ENCODE assay signal across 19 cellular contexts in genomic region chr2:184049566-184049965, GRCh38.
A peak's percentile ranks its signal among the peaks of the same experiment; 100 is the strongest.
DNase-seq lines count a peak whose midpoint lies in the region; ATAC-seq, FAIRE-seq and TF ChIP-seq lines count a peak whose summit lies in the region.
"Had no signal": no experiment of that assay in that cellular context is flagged by ENCODE, and none has a peak within 500 bp of the region (broad histone marks: within the 10 kb centered on the region; RNA-seq: fewer than 3 reads in every experiment).

No MANE protein-coding gene starts in this region.

- H3K27me3 ChIP-seq in GM23338 (ENCODE audit: insufficient read depth) = no peaks in the 10 kb centered on the region
- no peaks in the 10 kb centered on the region for H3K27me3 ChIP-seq in GM12878 (replicated peaks in 1 of 2; ENCODE audit: control insufficient read depth in 2 of 2, insufficient read depth in 2 of 2, low read length in 1 of 2)

- RAD21 ChIA-PET in GM12878 (lab: Charles Lee; ENCODE audit: unreplicated experiment) = no interaction called here

- H3K36me3 ChIP-seq in GM23338 (ENCODE audit: insufficient read depth) (no peaks in the 10 kb centered on the region), GM12878 (ENCODE audit: control insufficient read depth in 2 of 2, insufficient read depth in 2 of 2, low read length in 1 of 2) (no peaks in the 10 kb centered on the region)

- H2AFZ ChIP-seq in GM23338 = 0 out of 2 replicates have a peak overlapping the region, but pooled peaks have one; percentile 35
- H2AFZ ChIP-seq in GM12878 (ENCODE audit: control insufficient read depth, low read depth, low read length) = no peak overlapping the region

- no peak overlapping the region for H3K4me3 Mint-ChIP-seq in GM23338
- no peak overlapping the region for H3K4me3 Mint-ChIP-seq in nephron progenitor cell
- H3K4me3 Mint-ChIP-seq: CD14-positive monocyte; CD8-positive, alpha-beta T cell; IgD-negative memory B cell had no signal

- ATAC-seq in GM23338 (no peak), HG03442 (IDR thresholded peaks at IDR 0.05; ENCODE audit: unreplicated experiment) (peak; percentile 43), GM12878 (no peak), GM19397 (IDR thresholded peaks at IDR 0.05; ENCODE audit: unreplicated experiment) (no peak)
- ATAC-seq: CD8-positive, alpha-beta T cell; HCT116 had no signal

- SMC1A ChIA-PET in GM12878 (lab: Charles Lee; ENCODE audit: uncharacterized antibody, unreplicated experiment) = interaction anchor here (0.7 kb wide), 1 partner anchor 1604 kb away, joined by 3 read pairs; no protein-coding TSS in a partner anchor

- intact Hi-C loops in GM12878 (cut with micrococcal nuclease; ENCODE audit: unreplicated experiment) = no loop called here

- TF ChIP-seq CTCF in GM23338 (conservative IDR thresholded peaks at IDR 0.05; ENCODE audit: low read depth in 2 of 2) (no peak), GM12878 (IDR thresholded peaks at IDR 0.05 in 2 of 3, conservative IDR thresholded peaks at IDR 0.05 in 1 of 3; ENCODE audit: control insufficient read depth in 2 of 3, extremely low read depth in 1 of 3, insufficient read depth in 1 of 3, low read depth in 3 of 3, low read length in 3 of 3) (no peak), nephron progenitor cell (IDR thresholded peaks at IDR 0.05) (no peak)

- H3K36me3 Mint-ChIP-seq in GM23338 (ENCODE audit: low read depth) = no peaks in the 10 kb centered on the region
- no peaks in the 10 kb centered on the region for H3K36me3 Mint-ChIP-seq in nephron progenitor cell (ENCODE audit: low read depth)
- H3K36me3 Mint-ChIP-seq: CD14-positive monocyte; CD8-positive, alpha-beta T cell; IgD-negative memory B cell had no signal

- POLR2A ChIA-PET in GM12878 (lab: Charles Lee) = no interaction called here

- TF ChIP-seq EP300 in GM12878 (IDR thresholded peaks at IDR 0.05; ENCODE audit: borderline replicate concordance in 1 of 2, control insufficient read depth in 1 of 2, low read depth in 2 of 2, low read length in 2 of 2) = no peak

- CTCF ChIA-PET in GM12878 (lab: Yijun Ruan, JAX) = no interaction called here

- WGBS in GM12878 (ENCODE audit: insufficient coverage, insufficient replicate concordance, low lambda C conversion rate, missing lambda C conversion rate) = 28% methylated on average over 2 of the region's 2 CpGs

- H3K9me3 Mint-ChIP-seq in GM23338 (no peaks in the 10 kb centered on the region), nephron progenitor cell (no peaks in the 10 kb centered on the region)

- peak; percentile 50 for FAIRE-seq in GM12892 (lab: Jason Lieb, UNC)
- FAIRE-seq in GM12878 (lab: Jason Lieb, UNC) = no peak
- FAIRE-seq: D721Med, G401.6 had no signal

- H3K79me2 ChIP-seq in GM23338 (replicated peaks; ENCODE audit: insufficient read depth) = no peaks in the 10 kb centered on the region
- no peaks in the 10 kb centered on the region for H3K79me2 ChIP-seq in GM12878 (ENCODE audit: control insufficient read depth, insufficient read depth, low read length)

- H3K4me2 ChIP-seq in GM23338 = no peak overlapping the region
- no peak overlapping the region for H3K4me2 ChIP-seq in GM12878 (ENCODE audit: control insufficient read depth, insufficient read depth)

- no peaks in the 10 kb centered on the region for H3K9me3 ChIP-seq in GM12878 (replicated peaks; ENCODE audit: control insufficient read depth, insufficient read depth, low read length)

- H3K4me3 ChIP-seq in GM23338 = no peak overlapping the region
- no peak overlapping the region for H3K4me3 ChIP-seq in GM12878

- no peaks in the 10 kb centered on the region for H4K20me1 ChIP-seq in GM23338 (replicated peaks; ENCODE audit: insufficient read depth)
- no peaks in the 10 kb centered on the region for H4K20me1 ChIP-seq in GM12878 (ENCODE audit: control insufficient read depth, insufficient read depth)

- no peaks in the 10 kb centered on the region for H3F3A ChIP-seq in GM23338 (replicated peaks; ENCODE audit: low read depth)

- no peak overlapping the region for H3K9ac ChIP-seq in GM12878 (ENCODE audit: control insufficient read depth, insufficient read depth, low read length)

- no peaks in the 10 kb centered on the region for H3K9me2 ChIP-seq in GM23338 (ENCODE audit: insufficient read depth)

- H3K27me3 Mint-ChIP-seq in GM23338 (ENCODE audit: insufficient read depth, low read depth, poor library complexity) = no peaks in the 10 kb centered on the region
- no peaks in the 10 kb centered on the region for H3K27me3 Mint-ChIP-seq in nephron progenitor cell (ENCODE audit: low read depth, poor library complexity)
- H3K27me3 Mint-ChIP-seq: IgD-negative memory B cell had no signal

- H3K4me1 ChIP-seq in GM23338 (ENCODE audit: insufficient read depth) (no peaks in the 10 kb centered on the region), GM12878 (ENCODE audit: control insufficient read depth, insufficient read depth, low read length) (no peaks in the 10 kb centered on the region)

- DNase-seq in GM12892 (ENCODE audit: insufficient read length) = no peak
- no peak for DNase-seq in GM23338 (ENCODE audit: low spot score)
- no peak for DNase-seq in GM12878 (ENCODE audit: low read depth, low spot score)
- no peak for DNase-seq in NCI-H446 treated with DMSO at 0.1 percent for 48 hours (lab: John Stamatoyannopoulos, UW)
- no peak for DNase-seq in nephron progenitor cell
- DNase-seq: CD8-positive, alpha-beta T cell; COR-L47; DMS153; DMS79 treated with DMSO at 0.1 percent for 48 hours; EL; KG1 had no signal

- no peak overlapping the region for H3K27ac Mint-ChIP-seq in GM23338
- no peak overlapping the region for H3K27ac Mint-ChIP-seq in nephron progenitor cell
- H3K27ac Mint-ChIP-seq: CD14-positive monocyte; CD8-positive, alpha-beta T cell; IgD-negative memory B cell had no signal

- H3K4me1 Mint-ChIP-seq in GM23338 = no peaks in the 10 kb centered on the region
- H3K4me1 Mint-ChIP-seq in nephron progenitor cell = no peaks in the 10 kb centered on the region
- H3K4me1 Mint-ChIP-seq: CD14-positive monocyte, IgD-negative memory B cell had no signal

- in situ Hi-C loops in GM12878 (cut with MboI) = no loop called here

- TF ChIP-seq POLR2A in GM12892 (IDR thresholded peaks at IDR 0.05; ENCODE audit: low read depth, low read length) (no peak), GM12878 (IDR thresholded peaks at IDR 0.05; ENCODE audit: low read depth, low read length) (no peak)

- BruUV-seq in GM12878 (replicated peaks; lab: Mats Ljungman, UMichigan) = no TSS peak

- H3K27ac ChIP-seq in GM23338 (ENCODE audit: low read depth) = no peak overlapping the region
- no peak overlapping the region for H3K27ac ChIP-seq in GM12878 (ENCODE audit: control insufficient read depth, insufficient read depth)
- H3K27ac ChIP-seq: 22Rv1 had no signal

- no peak for TF ChIP-seq RAD21 in GM12878 (IDR thresholded peaks at IDR 0.05; ENCODE audit: insufficient read depth, low read depth, low read length)

TF ChIP-seq in GM23338, 12 proteins besides CTCF, POLR2A, EP300 and RAD21:
- TF ChIP-seq ZNF331 (CRISPR knock-in tag; IDR thresholded peaks at IDR 0.05; ENCODE audit: low read depth) (no peak), POLR2AphosphoS5 (IDR thresholded peaks at IDR 0.05; ENCODE audit: low read depth) (no peak), ZNF114 (CRISPR knock-in tag; IDR thresholded peaks at IDR 0.05) (no peak), NANOG (IDR thresholded peaks at IDR 0.05; ENCODE audit: borderline replicate concordance) (no peak), STAT1 (IDR thresholded peaks at IDR 0.05; ENCODE audit: unreplicated experiment) (no peak), JUNB (IDR thresholded peaks at IDR 0.05; ENCODE audit: unreplicated experiment) (no peak), EZH2 (IDR thresholded peaks at IDR 0.05; ENCODE audit: low read depth, unreplicated experiment) (no peak), EZH2phosphoT487 (IDR thresholded peaks at IDR 0.05; ENCODE audit: unreplicated experiment) (no peak), CREB1 (CRISPR knock-in tag; IDR thresholded peaks at IDR 0.05; ENCODE audit: low read depth) (no peak)

TF ChIP-seq in GM12878, 131 proteins besides CTCF, POLR2A, EP300 and RAD21:
- peak; percentile 50; the same call in 1 of the 2 replicates for TF ChIP-seq RUNX3 (IDR thresholded peaks at IDR 0.05; ENCODE audit: low read length)
- TF ChIP-seq GABPA (IDR thresholded peaks at IDR 0.05; ENCODE audit: low read depth) = no peak
TF ChIP-seq in GM12878: peak in this region for 1.
